In the genomic region with DNA sequence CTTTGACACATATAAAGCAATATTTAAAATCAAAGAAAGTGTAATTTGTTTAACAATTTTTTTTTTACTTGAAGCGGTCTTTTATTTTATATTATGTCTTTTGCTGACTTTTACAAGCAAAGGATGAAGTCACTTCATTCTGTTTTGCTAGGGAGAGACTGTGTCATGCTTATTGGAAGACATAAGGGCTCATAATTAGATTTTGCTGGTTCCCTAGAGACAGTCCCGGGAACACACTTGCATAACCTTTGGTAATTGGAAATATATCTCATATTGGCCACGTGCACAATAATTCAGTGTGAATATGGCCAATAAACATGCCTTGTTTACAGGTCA, we compare ENCODE assay signal across 8 cellular contexts. TPM values are rescaled to one million over a fixed set of nuclear protein-coding genes. Genes with fewer than 3 reads are reported as not detected.
DNase-seq lines count a peak whose midpoint lies in the region; ATAC-seq and TF ChIP-seq lines count a peak whose summit lies in the region.

No MANE protein-coding gene starts in this region.

- no peak overlapping the region for H3K9ac ChIP-seq in neural progenitor cell

- H3K27me3 Mint-ChIP-seq in CD4-positive, CD25-positive, alpha-beta regulatory T cell = peaks cover 36% of the 10 kb centered on the region
- H3K27me3 Mint-ChIP-seq in neural progenitor cell (ENCODE audit: insufficient read depth, low read depth) = peaks cover 4% of the 10 kb centered on the region

- H4K20me1 ChIP-seq in neural progenitor cell (ENCODE audit: low read depth) = peaks cover 22% of the 10 kb centered on the region

- TF ChIP-seq CTCF in brain microvascular endothelial cell (IDR thresholded peaks at IDR 0.05; ENCODE audit: low read depth, low read length, missing control alignments) (no peak), neural progenitor cell (IDR thresholded peaks at IDR 0.05) (no peak)

- no peaks in the 10 kb centered on the region for H3K36me3 ChIP-seq in CD4-positive, CD25-positive, alpha-beta regulatory T cell (ENCODE audit: control insufficient read depth, insufficient read depth, low read length)
- H3K36me3 ChIP-seq in brain microvascular endothelial cell (replicated peaks) (no peaks in the 10 kb centered on the region), neural progenitor cell (no peaks in the 10 kb centered on the region)

- in situ Hi-C loops in brain microvascular endothelial cell (cut with HindIII; ENCODE audit: low pct_ligation_motif_present, low sequenced_read_pairs) = no loop called here

- ATAC-seq in CD4-positive, CD25-positive, alpha-beta regulatory T cell (ENCODE audit: low read depth in 2 of 2) = no peak
- ATAC-seq in HG03460 (IDR thresholded peaks at IDR 0.05; ENCODE audit: unreplicated experiment) (peak; percentile 6), HG02798 (IDR thresholded peaks at IDR 0.05; ENCODE audit: poor library complexity, unreplicated experiment) (no peak), GM19463 (IDR thresholded peaks at IDR 0.05; ENCODE audit: unreplicated experiment) (no peak)

- H3K9me3 Mint-ChIP-seq in CD4-positive, CD25-positive, alpha-beta regulatory T cell = peaks cover 0 to 3% (median 1%) of the 10 kb centered on the region in 7 donors
- peaks cover 20% of the 10 kb centered on the region for H3K9me3 Mint-ChIP-seq in neural progenitor cell

- peaks cover 0 to 5% (median 0%) of the 10 kb centered on the region in 4 donors for H3K4me1 Mint-ChIP-seq in CD4-positive, CD25-positive, alpha-beta regulatory T cell
- H3K4me1 Mint-ChIP-seq in neural progenitor cell = peaks cover 5% of the 10 kb centered on the region

- no peaks in the 10 kb centered on the region for H3K36me3 Mint-ChIP-seq in CD4-positive, CD25-positive, alpha-beta regulatory T cell
- peaks cover 13% of the 10 kb centered on the region for H3K36me3 Mint-ChIP-seq in neural progenitor cell

- DNase-seq in CD4-positive, CD25-positive, alpha-beta regulatory T cell = no peak
- DNase-seq in brain microvascular endothelial cell (no peak), neural progenitor cell (ENCODE audit: low spot score) (no peak), NCI-H774 (lab: John Stamatoyannopoulos, UW) (no peak)
- DNase-seq in activated CD4-positive, CD25-positive, alpha-beta regulatory T cell treated with anti-CD3 and anti-CD28 coated beads, Interleukin-2, amount 50 U/mL, for 72 hours = no peak

- no peaks in the 10 kb centered on the region for H3K9me3 ChIP-seq in CD4-positive, CD25-positive, alpha-beta regulatory T cell (ENCODE audit: control insufficient read depth in 2 of 2, low read length in 2 of 2)
- peaks cover 4% of the 10 kb centered on the region for H3K9me3 ChIP-seq in neural progenitor cell (ENCODE audit: low read depth)

- H3K27me3 ChIP-seq in CD4-positive, CD25-positive, alpha-beta regulatory T cell (ENCODE audit: control insufficient read depth, insufficient read depth, low read length) = peaks cover 14% of the 10 kb centered on the region
- H3K27me3 ChIP-seq in brain microvascular endothelial cell (replicated peaks) (no peaks in the 10 kb centered on the region), neural progenitor cell (no peaks in the 10 kb centered on the region)

- H2AFZ ChIP-seq in neural progenitor cell (replicated peaks) = peak overlapping the region; percentile 94

- peak overlapping the region; percentile 87 for H3K4me2 ChIP-seq in neural progenitor cell

- peak overlapping the region; percentile 86 to 92 (median 89) for H3K4me3 Mint-ChIP-seq in CD4-positive, CD25-positive, alpha-beta regulatory T cell
- H3K4me3 Mint-ChIP-seq in neural progenitor cell = no peak overlapping the region

- no peak overlapping the region for H3K27ac ChIP-seq in CD4-positive, CD25-positive, alpha-beta regulatory T cell (ENCODE audit: insufficient read depth, low read length, poor library complexity, severe bottlenecking)
- H3K27ac ChIP-seq in brain microvascular endothelial cell = no peak overlapping the region
- no peak overlapping the region for H3K27ac ChIP-seq in neural progenitor cell

- H3K4me1 ChIP-seq in CD4-positive, CD25-positive, alpha-beta regulatory T cell (ENCODE audit: control insufficient read depth, insufficient read depth, low read length, poor library complexity, severe bottlenecking) = peaks cover 6% of the 10 kb centered on the region
- H3K4me1 ChIP-seq in neural progenitor cell = peaks cover 21% of the 10 kb centered on the region

- peaks cover 41% of the 10 kb centered on the region for H3K79me2 ChIP-seq in neural progenitor cell (ENCODE audit: low read depth)

- peak overlapping the region in 1 of 3 donors; percentile 53 for H3K27ac Mint-ChIP-seq in CD4-positive, CD25-positive, alpha-beta regulatory T cell
- H3K27ac Mint-ChIP-seq in neural progenitor cell = peak overlapping the region; percentile 39

- no peaks in the 10 kb centered on the region for H3F3A ChIP-seq in neural progenitor cell (ENCODE audit: low read depth)

- peak overlapping the region; percentile 89 for H3K4me3 ChIP-seq in CD4-positive, CD25-positive, alpha-beta regulatory T cell (ENCODE audit: low read depth, low read length)
- peak overlapping the region; percentile 70 for H3K4me3 ChIP-seq in brain microvascular endothelial cell (ENCODE audit: low read depth, low read length)
- H3K4me3 ChIP-seq in neural progenitor cell = peak overlapping the region; percentile 94

RNA-seq across cellular contexts. Expression of a gene that starts 0.4 kb away (rescaled TPM):
- 27.7 TPM for total RNA-seq in CD4-positive, CD25-positive, alpha-beta regulatory T cell
- polyA plus RNA-seq in CD4-positive, CD25-positive, alpha-beta regulatory T cell = 10 to 100 TPM; 11.3 to 15.4 (median 14.0) TPM
- 65.2 and 90.5 TPM in 2 replicates for total RNA-seq in neural progenitor cell (ENCODE audit: low replicate concordance)

RNA-seq across cellular contexts. Expression of a gene that starts 7.3 kb away (rescaled TPM):
- not detected for total RNA-seq in CD4-positive, CD25-positive, alpha-beta regulatory T cell
- polyA plus RNA-seq in CD4-positive, CD25-positive, alpha-beta regulatory T cell = under 1 TPM in 1 of 4 donors, not detected in 3; 0.31 TPM
- total RNA-seq in neural progenitor cell (ENCODE audit: low replicate concordance) = not detected in 2 replicates

RNA-seq across cellular contexts. Expression of a gene that starts 47.1 kb away (rescaled TPM):
- not detected for total RNA-seq in CD4-positive, CD25-positive, alpha-beta regulatory T cell
- not detected for polyA plus RNA-seq in CD4-positive, CD25-positive, alpha-beta regulatory T cell
- not detected in 2 replicates for total RNA-seq in neural progenitor cell (ENCODE audit: low replicate concordance)
